In genomic region chr18:5058768-5059539, GRCh38 we compare ENCODE assay signal across 8 cellular contexts.
DNase-seq lines count a peak whose midpoint lies in the region; TF ChIP-seq lines count a peak whose summit lies in the region.

No MANE protein-coding gene starts in this region.

- peak; percentile 3 to 59 (median 44) for DNase-seq in stimulated activated naive CD4-positive, alpha-beta T cell (lab: John Stamatoyannopoulos, UW)
- no peak for DNase-seq in stimulated activated naive CD4-positive, alpha-beta T cell treated with Interleukin-2 at 50 U/mL for 16 hours (lab: John Stamatoyannopoulos, UW)
- peak; percentile 90 for DNase-seq in SK-MEL-5 (ENCODE audit: low read depth, low spot score)
- DNase-seq in effector CD4-positive, alpha-beta T cell: peak; percentile 8
- no peak for DNase-seq in hypothalamus (lab: John Stamatoyannopoulos, UW)
- DNase-seq in adrenal gland: no peak
- no peak for DNase-seq in germinal center (ENCODE audit: low spot score)
- no peak for DNase-seq in prostate gland (ENCODE audit: low spot score)

- H3K27ac ChIP-seq in adrenal gland (no peak overlapping the region), prostate gland (no peak overlapping the region)

- in situ Hi-C loops in SK-MEL-5 (cut with HindIII; ENCODE audit: low pct_unique_long_range_greater_than_20kb, low sequenced_read_pairs): no loop called here

- H3K4me1 ChIP-seq in adrenal gland (replicated peaks in 1 of 2): no peaks in the 10 kb centered on the region
- no peaks in the 10 kb centered on the region for H3K4me1 ChIP-seq in prostate gland (replicated peaks)

- intact Hi-C loops in adrenal gland (cut with DNase I) (no loop called here), prostate gland (cut with DNase I) (loop anchor here (10.0 kb wide), 1 partner anchor 954 kb away; no protein-coding TSS in a partner anchor)

- H3K27me3 ChIP-seq in adrenal gland (no peaks in the 10 kb centered on the region), prostate gland (replicated peaks; ENCODE audit: insufficient read depth) (no peaks in the 10 kb centered on the region)

- TF ChIP-seq CTCF in adrenal gland (IDR thresholded peaks at IDR 0.05) (no peak), prostate gland (IDR thresholded peaks at IDR 0.05) (no peak)

- no peaks in the 10 kb centered on the region for H3K36me3 ChIP-seq in adrenal gland (replicated peaks in 1 of 2)
- H3K36me3 ChIP-seq in prostate gland: no peaks in the 10 kb centered on the region

- H3K4me3 ChIP-seq in adrenal gland (no peak overlapping the region), prostate gland (no peak overlapping the region)

- TF ChIP-seq POLR2A in adrenal gland (IDR thresholded peaks at IDR 0.05): no peak
- TF ChIP-seq POLR2A in prostate gland (IDR thresholded peaks at IDR 0.05): no peak

- no peaks in the 10 kb centered on the region for H3K9me3 ChIP-seq in adrenal gland (replicated peaks in 1 of 3)
- no peaks in the 10 kb centered on the region for H3K9me3 ChIP-seq in prostate gland

- WGBS in adrenal gland, 4 donors: 43 to 49% (median 46%) methylated on average over 12 of the region's 12 CpGs
- 43% methylated on average over 12 of the region's 12 CpGs for WGBS in prostate gland

Comparison
In these comparisons a context has a peak if more than half of its experiments do, and no peak if none do; other contexts are left out.
1. DNase-seq: peak in stimulated activated naive CD4-positive, alpha-beta T cell (6 of 6), SK-MEL-5 (single experiment) and effector CD4-positive, alpha-beta T cell (single experiment); none in stimulated activated naive CD4-positive, alpha-beta T cell treated with Interleukin-2 at 50 U/mL for 16 hours (single experiment), hypothalamus (0 of 51), adrenal gland (0 of 7), germinal center (single experiment) and prostate gland (single experiment).